In the genomic region with DNA sequence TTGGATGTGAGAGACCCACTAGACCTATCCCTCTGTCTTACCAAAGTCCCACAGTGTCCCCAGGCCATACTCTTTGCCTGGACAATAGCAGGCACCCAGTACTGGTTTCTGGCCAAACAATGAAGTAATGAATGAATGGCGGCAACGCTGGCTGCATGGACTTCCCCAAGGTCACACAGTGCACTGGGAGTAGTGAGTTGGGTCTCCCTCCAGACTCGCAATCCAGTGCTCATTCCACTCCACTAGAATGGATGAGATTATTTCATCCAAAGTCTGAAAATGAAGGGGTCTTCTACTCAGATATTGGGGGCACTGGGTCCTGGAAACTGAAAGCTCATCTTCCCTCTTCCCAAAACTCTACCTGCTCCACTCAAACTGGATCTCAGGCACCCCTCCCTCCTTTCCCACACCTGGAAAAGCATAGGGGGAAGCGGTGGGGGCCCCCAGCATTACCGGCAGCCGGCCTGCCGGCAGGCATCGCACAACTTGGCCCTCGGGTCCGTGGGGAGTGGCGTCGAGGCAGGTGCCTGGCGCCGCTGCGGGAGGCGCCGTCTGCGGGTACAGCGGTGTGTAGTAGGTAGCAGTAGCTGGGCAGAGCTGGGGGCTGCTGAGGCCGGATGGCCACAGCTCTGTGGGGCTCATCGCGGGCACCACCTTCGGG, we compare ENCODE assay signal across 1 cellular context.
TF ChIP-seq lines count a peak whose summit lies in the region.

No MANE protein-coding gene starts in this region.

TF ChIP-seq in endothelial cell of umbilical vein, 7 proteins besides CTCF, POLR2A, EP300 and RAD21 (continued from another document):
- no peak for TF ChIP-seq EZH2 (IDR thresholded peaks at IDR 0.05; ENCODE audit: borderline replicate concordance, low read depth, low read length, severe bottlenecking)
- TF ChIP-seq, protein P1, sequence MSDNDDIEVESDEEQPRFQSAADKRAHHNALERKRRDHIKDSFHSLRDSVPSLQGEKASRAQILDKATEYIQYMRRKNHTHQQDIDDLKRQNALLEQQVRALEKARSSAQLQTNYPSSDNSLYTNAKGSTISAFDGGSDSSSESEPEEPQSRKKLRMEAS (IDR thresholded peaks at IDR 0.05; ENCODE audit: insufficient read depth, insufficient read length), result no peak
- no peak for TF ChIP-seq MYC (IDR thresholded peaks at IDR 0.05; ENCODE audit: low read depth, low read length)
- TF ChIP-seq JUN (IDR thresholded peaks at IDR 0.05; ENCODE audit: borderline replicate concordance, insufficient read depth, insufficient read length, low read depth), result no peak
